18 cellular contexts compared by ENCODE assay signal in genomic region chr16:80717611-80718010, GRCh38.
"Had no signal": no experiment of that assay in that cellular context is flagged by ENCODE, and none has a peak within 500 bp of the region (broad histone marks: within the 10 kb centered on the region; RNA-seq: fewer than 3 reads in every experiment).

No MANE protein-coding gene starts in this region.

- ATAC-seq: activated CD8-positive, alpha-beta memory T cell treated with anti-CD3 and anti-CD28 coated beads, Interleukin-2, amount 10 ng/mL, durations not matched to agents 7 days and 5 days had no signal

- DNase-seq: activated B cell treated with CpG ODN at 0.5 μM for 24 hours; activated CD4-positive, alpha-beta T cell treated with anti-CD3 and anti-CD28 coated beads for 1 hour; activated CD4-positive, alpha-beta T cell treated with anti-CD3 and anti-CD28 coated beads, Interleukin-2, amount 10 ng/mL, durations not matched to agents 24 days and 14 days; activated CD4-positive, alpha-beta T cell treated with anti-CD3 and anti-CD28 coated beads, Interleukin-2, amount 50 U/mL, for 48 hours; activated CD8-positive, alpha-beta memory T cell treated with anti-CD3 and anti-CD28 coated beads, Interleukin-2, amount 10 ng/mL, durations not matched to agents 7 days and 5 days; activated gamma-delta T cell; activated naive CD4-positive, alpha-beta T cell treated with anti-CD3 and anti-CD28 coated beads for 36 hours; activated T-cell treated with anti-CD3 and anti-CD28 coated beads, Interleukin-2, amount 50 U/mL, for 24 hours; amygdala; brain microvascular endothelial cell; MG63; MV-4-11; NCI-H1436; NCI-H2081; NCI-H446; NCI-H524; PC-9 had no signal

- H3K27ac ChIP-seq: brain microvascular endothelial cell, cardiac muscle cell, PC-9 had no signal

- H3K4me3 ChIP-seq: cardiac muscle cell, MG63, PC-9 had no signal

- H3K9me3 ChIP-seq: MG63 had no signal

- H3K27me3 ChIP-seq: brain microvascular endothelial cell, cardiac muscle cell, MG63 had no signal

- H3K36me3 ChIP-seq: brain microvascular endothelial cell, cardiac muscle cell, MG63 had no signal
